ENCODE assay signal across 6 cellular contexts in the genomic region with DNA sequence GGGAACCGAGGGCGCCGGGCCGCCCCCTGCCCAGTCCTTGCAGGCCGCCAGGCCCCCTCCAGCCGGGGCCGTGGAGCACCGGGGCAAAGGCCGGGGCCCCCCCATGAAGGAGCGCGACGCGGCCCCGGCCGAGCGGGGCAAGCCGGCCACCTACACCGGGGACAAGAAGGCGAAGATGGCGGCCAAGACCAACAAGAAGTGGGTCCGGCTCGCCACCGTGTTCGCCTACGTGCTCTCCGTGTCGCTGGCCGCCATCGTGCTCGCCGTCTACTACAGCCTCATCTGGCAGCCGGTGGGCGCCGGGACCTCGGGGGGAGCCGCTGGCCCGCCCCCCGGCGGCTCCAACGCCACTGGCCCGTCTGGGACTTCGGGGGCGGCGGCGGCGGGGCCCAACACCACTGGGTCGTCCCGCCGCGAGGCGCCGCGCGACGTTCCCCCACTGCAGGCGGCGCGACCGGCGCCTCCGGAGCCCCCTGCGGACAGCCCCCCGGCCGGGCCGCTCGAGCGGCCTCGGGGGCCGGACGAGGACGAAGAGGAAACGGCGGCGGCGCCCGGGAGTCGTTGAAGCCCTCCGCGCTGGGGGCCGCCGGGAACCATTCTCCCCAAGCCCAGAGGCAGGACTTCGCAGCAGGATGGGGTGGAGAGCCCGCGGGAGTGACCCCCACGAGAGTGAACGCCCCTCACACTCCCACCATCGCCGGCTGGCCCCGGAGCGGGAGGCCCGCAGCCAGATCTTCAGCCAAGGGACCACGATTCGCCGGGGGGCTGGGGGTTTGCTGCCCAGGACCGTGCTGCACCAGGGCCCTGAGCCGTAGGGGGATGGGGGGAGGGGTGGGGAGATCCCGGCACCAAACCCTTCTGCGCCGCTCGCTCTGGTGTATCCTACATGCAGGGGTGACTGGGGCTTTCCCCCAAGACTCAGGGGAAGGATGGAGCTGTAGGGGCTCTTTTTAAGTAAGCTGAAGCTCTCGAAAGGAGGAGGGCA. TPM values are rescaled to one million over a fixed set of nuclear protein-coding genes. Genes with fewer than 3 reads are reported as not detected.
DNase-seq lines count a peak whose midpoint lies in the region; ATAC-seq and TF ChIP-seq lines count a peak whose summit lies in the region.

No MANE protein-coding gene starts in this region.

- ATAC-seq in heart right ventricle: peak in 1 of 8 donors; percentile 22
- no peak for ATAC-seq in thoracic aorta (ENCODE audit: insufficient number of reproducible peaks, low FRiP score, low read depth)

- H3K9me3 ChIP-seq in SJSA1 (replicated peaks) (no peaks in the 10 kb centered on the region), heart right ventricle (no peaks in the 10 kb centered on the region), thoracic aorta (no peaks in the 10 kb centered on the region)

- H3K4me3 ChIP-seq in SJSA1: peak overlapping the region; percentile 91
- H3K4me3 ChIP-seq in heart right ventricle: peak overlapping the region; percentile 63 to 93 (median 82)
- peak overlapping the region; percentile 87 for H3K4me3 ChIP-seq in thoracic aorta

- H3K36me3 ChIP-seq in SJSA1: peaks cover 42% of the 10 kb centered on the region
- peaks cover 0 to 12% (median 0%) of the 10 kb centered on the region in 9 donors for H3K36me3 ChIP-seq in heart right ventricle
- H3K36me3 ChIP-seq in thoracic aorta: no peaks in the 10 kb centered on the region

- 1% methylated on average over 65 to 101 of the region's 101 CpGs for WGBS in heart right ventricle, 2 donors

- H3K4me1 ChIP-seq in SJSA1 (replicated peaks) (peaks cover 67% of the 10 kb centered on the region), heart right ventricle (peaks cover 7 to 62% (median 50%) of the 10 kb centered on the region in 9 donors), thoracic aorta (ENCODE audit: control insufficient read depth in 1 of 2, low read depth in 2 of 2) (peaks cover 36 to 56% of the 10 kb centered on the region in 2 donors)

- peak overlapping the region; percentile 36 for H3K27ac ChIP-seq in SJSA1
- H3K27ac ChIP-seq in heart right ventricle: peak overlapping the region; percentile 78 to 94 (median 90)
- H3K27ac ChIP-seq in thoracic aorta: peak overlapping the region; percentile 78 to 86

- peak; percentile 45 for DNase-seq in activated CD4-positive, alpha-beta T cell treated with anti-CD3 and anti-CD28 coated beads for 48 hours
- no peak for DNase-seq in activated CD4-positive, alpha-beta T cell treated with anti-CD3 and anti-CD28 coated beads, Interleukin-2, amount 50 U/mL, for 4 hours
- DNase-seq in SJSA1 (ENCODE audit: low read depth in 1 of 2, low spot score in 2 of 2): peak in 1 of 2 experiments; percentile 35
- peak in 1 of 2 donors; percentile 52 for DNase-seq in heart right ventricle
- DNase-seq in thoracic aorta (ENCODE audit: low spot score): no peak
- no peak for DNase-seq in T1000 (lab: John Stamatoyannopoulos, UW)

- intact Hi-C loops in heart right ventricle (cut with DNase I): loop anchor here in 4 of 10 donors (1.0 to 10.0 kb wide), 5 partner anchors 14 to 98 kb away; partner anchors contain the start of gene CCDC9B (in 2 of the 4)

- TF ChIP-seq CTCF in heart right ventricle (IDR thresholded peaks at IDR 0.05) (peak in 1 of 9 donors; percentile 15), thoracic aorta (IDR thresholded peaks at IDR 0.05) (no peak)

- no peaks in the 10 kb centered on the region for H3K27me3 ChIP-seq in SJSA1 (replicated peaks)
- H3K27me3 ChIP-seq in heart right ventricle: no peaks in the 10 kb centered on the region
- no peaks in the 10 kb centered on the region for H3K27me3 ChIP-seq in thoracic aorta (replicated peaks; ENCODE audit: insufficient read depth)

RNA-seq across cellular contexts. Expression of gene INAFM2, which starts 0.8 kb away (rescaled TPM):
- 89.8 and 101 TPM in 2 replicates for total RNA-seq in SJSA1 (2014; rRNA removed; shearing (Covaris generic))
- 10 to 100 TPM; 32.5 to 63.9 (median 40.9) TPM for total RNA-seq in heart right ventricle
- polyA plus RNA-seq in heart right ventricle: 10 to 100 TPM; 19.8 to 56.1 TPM
- total RNA-seq in thoracic aorta: 10 to 100 TPM; 63.8 to 79.2 TPM

RNA-seq across cellular contexts. Expression of gene CCDC9B, which starts 16.5 kb away (rescaled TPM):
- 29.5 and 39.0 TPM in 2 replicates for total RNA-seq in SJSA1 (2014; rRNA removed; shearing (Covaris generic))
- total RNA-seq in heart right ventricle (100 to 1,000 TPM; 113 to 190 (median 151) TPM), thoracic aorta (10 to 100 TPM; 30.1 to 57.1 TPM)
- polyA plus RNA-seq in heart right ventricle: 10 to 100 TPM; 13.0 to 97.4 TPM

RNA-seq across cellular contexts. Expression of gene PLCB2, which starts 16.5 kb away (rescaled TPM):
- total RNA-seq in SJSA1 (2014; rRNA removed; shearing (Covaris generic)): 34.8 and 61.9 TPM in 2 replicates
- total RNA-seq in heart right ventricle: 10 to 100 TPM in 2 of 10 donors, 1 to 10 TPM in 8; 1.2 to 24.4 (median 4.9) TPM
- 10 to 100 TPM in 1 of 2 donors, 1 to 10 TPM in 1; 4.2 to 14.6 TPM for polyA plus RNA-seq in heart right ventricle
- total RNA-seq in thoracic aorta: 10 to 100 TPM; 17.7 to 32.4 TPM

RNA-seq across cellular contexts. Expression of gene PHGR1, which starts 26.6 kb away (rescaled TPM):
- total RNA-seq in SJSA1 (2014; rRNA removed; shearing (Covaris generic)): not detected in 2 replicates
- total RNA-seq in heart right ventricle: not detected
- polyA plus RNA-seq in heart right ventricle: not detected
- total RNA-seq in thoracic aorta: not detected

RNA-seq across cellular contexts. Expression of gene DISP2, which starts 33.8 kb away (rescaled TPM):
- total RNA-seq in SJSA1 (2014; rRNA removed; shearing (Covaris generic)): 0.21 and 0.28 TPM in 2 replicates
- total RNA-seq in heart right ventricle (1 to 10 TPM in 2 of 10 donors, under 1 TPM in 8; 0.08 to 1.3 (median 0.71) TPM), thoracic aorta (under 1 TPM; 0.21 to 0.54 TPM)
- polyA plus RNA-seq in heart right ventricle: 1 to 10 TPM in 1 of 2 donors, under 1 TPM in 1; 0.16 to 2.7 TPM

Comparison
In these comparisons a context has a peak if more than half of its experiments do, and no peak if none do; other contexts are left out.
1. H3K27ac ChIP-seq: peak in every context shown above with its lines; median percentile 90 in heart right ventricle; 82 in thoracic aorta; 36 in SJSA1.